ENCODE assay signal across 8 cellular contexts in the genomic region with DNA sequence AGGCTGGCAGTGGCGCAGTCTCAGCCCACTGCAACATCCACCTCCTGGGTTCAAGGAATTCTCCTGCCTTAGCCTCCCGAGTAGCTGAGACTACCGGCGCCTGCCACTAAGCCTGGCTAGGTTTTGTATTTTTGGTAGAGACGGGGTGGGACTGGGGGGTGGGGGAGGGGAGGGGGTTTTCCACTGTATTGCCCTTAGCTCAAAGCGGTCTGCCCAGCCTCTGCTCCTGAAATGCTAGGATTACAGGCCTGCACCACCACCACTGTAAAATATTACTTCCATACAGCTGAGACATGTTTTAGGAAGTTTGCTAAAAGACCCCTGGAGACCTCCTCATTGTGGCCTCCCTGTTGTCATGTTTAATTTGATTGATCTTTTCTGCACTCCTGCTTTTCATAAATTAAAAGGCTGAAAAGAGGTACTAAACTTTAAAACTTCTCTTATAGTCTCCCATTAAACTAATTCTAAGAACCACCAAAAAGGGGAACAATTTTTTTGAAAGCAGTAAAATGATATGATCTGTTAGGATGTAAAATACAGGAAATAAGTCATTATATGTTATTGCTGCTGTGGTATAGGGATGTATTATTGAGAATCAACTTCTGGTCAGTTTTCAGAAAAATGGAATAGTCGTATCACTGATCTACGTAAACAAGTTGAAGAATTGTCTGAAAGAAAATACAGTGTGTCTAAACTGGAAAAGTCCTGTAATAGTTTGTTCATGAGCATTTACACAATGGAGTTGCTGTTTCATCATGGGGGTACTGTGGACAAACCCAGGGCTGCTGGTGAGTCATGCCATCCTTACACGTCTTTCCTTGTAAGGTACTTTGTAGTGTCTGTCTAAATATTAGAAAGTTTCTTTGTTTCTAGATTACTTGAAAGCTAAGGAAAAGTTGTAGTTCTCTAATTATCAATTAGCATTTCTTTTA.
DNase-seq lines count a peak whose midpoint lies in the region; ATAC-seq and TF ChIP-seq lines count a peak whose summit lies in the region.

No MANE protein-coding gene starts in this region.

- peaks cover 8% of the 10 kb centered on the region; the same call in 1 of the 2 replicates for H3K79me2 ChIP-seq in MM.1S (ENCODE audit: low read length)

- TF ChIP-seq CTCF in AG04450 (IDR thresholded peaks at IDR 0.05; ENCODE audit: low read depth, low read length) (no peak), MM.1S (IDR thresholded peaks at IDR 0.05; ENCODE audit: low read length) (no peak), lower lobe of right lung (IDR thresholded peaks at IDR 0.05) (no peak)

- H3K27me3 Mint-ChIP-seq in activated CD4-positive, alpha-beta memory T cell treated with anti-CD3 and anti-CD28 coated beads, Interleukin-2, amount 10 ng/mL, durations not matched to agents 7 days and 5 days: peaks cover 2% of the 10 kb centered on the region

- peak overlapping the region; percentile 48 for H3K27ac ChIP-seq in AG04450 (ENCODE audit: low read depth, low read length)
- peak overlapping the region; percentile 90 for H3K27ac ChIP-seq in HUES64 (ENCODE audit: low read depth, low read length)
- no peak overlapping the region for H3K27ac ChIP-seq in MM.1S (ENCODE audit: low read length)
- no peak overlapping the region for H3K27ac ChIP-seq in lower lobe of right lung

- H4K20me1 ChIP-seq in MM.1S (ENCODE audit: insufficient read depth, low read length): no peaks in the 10 kb centered on the region

- H3K4me1 ChIP-seq in HUES64 (ENCODE audit: insufficient read depth, low read length) (peaks cover 19% of the 10 kb centered on the region), MM.1S (ENCODE audit: low read length) (peaks cover 5% of the 10 kb centered on the region; the same call in 1 of the 2 replicates), lower lobe of right lung (peaks cover 17% of the 10 kb centered on the region)

- intact Hi-C loops in lower lobe of right lung (cut with DNase I): no loop called here

- DNase-seq in AG04450 (ENCODE audit: low read depth, low spot score) (peak; percentile 49), islet precursor cell (peak; percentile 69), MM.1S (no peak), MG63 (no peak), midbrain (lab: John Stamatoyannopoulos, UW) (no peak), lower lobe of right lung (no peak)
- DNase-seq in activated CD4-positive, alpha-beta memory T cell treated with anti-CD3 and anti-CD28 coated beads, Interleukin-2, amount 10 ng/mL, durations not matched to agents 7 days and 5 days: no peak

- H3K27me3 ChIP-seq in AG04450 (ENCODE audit: control insufficient read depth, insufficient read depth, low read length) (no peaks in the 10 kb centered on the region), HUES64 (ENCODE audit: insufficient read depth, low read length) (no peaks in the 10 kb centered on the region), MM.1S (replicated peaks; ENCODE audit: insufficient read depth, low read length) (no peaks in the 10 kb centered on the region), MG63 (no peaks in the 10 kb centered on the region), lower lobe of right lung (ENCODE audit: low read depth) (no peaks in the 10 kb centered on the region)

- H3K4me3 ChIP-seq in AG04450 (ENCODE audit: low read depth, low read length) (no peak overlapping the region), HUES64 (ENCODE audit: low read length) (peak overlapping the region; percentile 26), MM.1S (ENCODE audit: low read length) (no peak overlapping the region), MG63 (no peak overlapping the region), lower lobe of right lung (no peak overlapping the region)

- H2AFZ ChIP-seq in MM.1S (ENCODE audit: low read length): no peak overlapping the region

- H3K4me3 Mint-ChIP-seq in activated CD4-positive, alpha-beta memory T cell treated with anti-CD3 and anti-CD28 coated beads, Interleukin-2, amount 10 ng/mL, durations not matched to agents 7 days and 5 days: no peak overlapping the region

- H3K9ac ChIP-seq in HUES64 (ENCODE audit: low read depth, low read length) (peak overlapping the region; percentile 57), MM.1S (ENCODE audit: low read length) (no peak overlapping the region)

- peaks cover 5% of the 10 kb centered on the region for H3K36me3 Mint-ChIP-seq in activated CD4-positive, alpha-beta memory T cell treated with anti-CD3 and anti-CD28 coated beads, Interleukin-2, amount 10 ng/mL, durations not matched to agents 7 days and 5 days (ENCODE audit: low read depth)

- peaks cover 35% of the 10 kb centered on the region for H3K4me1 Mint-ChIP-seq in activated CD4-positive, alpha-beta memory T cell treated with anti-CD3 and anti-CD28 coated beads, Interleukin-2, amount 10 ng/mL, durations not matched to agents 7 days and 5 days

- H3K9me3 Mint-ChIP-seq in activated CD4-positive, alpha-beta memory T cell treated with anti-CD3 and anti-CD28 coated beads, Interleukin-2, amount 10 ng/mL, durations not matched to agents 7 days and 5 days: no peaks in the 10 kb centered on the region

- WGBS in HUES64: 56% methylated on average over 8 of the region's 9 CpGs

- peak overlapping the region; percentile 58 for H3K27ac Mint-ChIP-seq in activated CD4-positive, alpha-beta memory T cell treated with anti-CD3 and anti-CD28 coated beads, Interleukin-2, amount 10 ng/mL, durations not matched to agents 7 days and 5 days

- H3K4me2 ChIP-seq in MM.1S (ENCODE audit: low read depth, low read length): no peak overlapping the region

- no peaks in the 10 kb centered on the region for H3K9me2 ChIP-seq in MM.1S (replicated peaks; ENCODE audit: insufficient read depth, low read length)

- H3F3A ChIP-seq in MM.1S (ENCODE audit: insufficient read depth, low read length): 0 out of 2 replicates have a peak, but pooled peaks cover 4% of the 10 kb centered on the region

- ATAC-seq in lower lobe of right lung: no peak

- no peaks in the 10 kb centered on the region for H3K36me3 ChIP-seq in HUES64 (ENCODE audit: insufficient read depth, low read length)
- no peaks in the 10 kb centered on the region for H3K36me3 ChIP-seq in MM.1S (replicated peaks; ENCODE audit: insufficient read depth, low read length)
- no peaks in the 10 kb centered on the region for H3K36me3 ChIP-seq in MG63
- H3K36me3 ChIP-seq in lower lobe of right lung: no peaks in the 10 kb centered on the region

- CTCF ChIA-PET in AG04450 (lab: Charles Lee): no interaction called here
- CTCF ChIA-PET in activated CD4-positive, alpha-beta memory T cell treated with anti-CD3 and anti-CD28 coated beads, Interleukin-2, amount 10 ng/mL, durations not matched to agents 7 days and 5 days (lab: Charles Lee): interaction anchor here (0.6 kb wide), 2 partner anchors 7 to 311 kb away, joined by 3 read pairs; no protein-coding TSS in a partner anchor

- H3K9me3 ChIP-seq in AG04450 (ENCODE audit: control insufficient read depth, insufficient read depth, low read length) (no peaks in the 10 kb centered on the region), HUES64 (ENCODE audit: insufficient read depth, low read depth, low read length) (no peaks in the 10 kb centered on the region), MM.1S (replicated peaks; ENCODE audit: insufficient read depth, low read length) (no peaks in the 10 kb centered on the region), MG63 (no peaks in the 10 kb centered on the region), lower lobe of right lung (no peaks in the 10 kb centered on the region)

- POLR2A ChIA-PET in AG04450 (lab: Yijun Ruan, JAX): no interaction called here
- POLR2A ChIA-PET in activated CD4-positive, alpha-beta memory T cell treated with anti-CD3 and anti-CD28 coated beads, Interleukin-2, amount 10 ng/mL, durations not matched to agents 7 days and 5 days (lab: Charles Lee): interaction anchor here (2.0 kb wide), 1 partner anchor 12 kb away, joined by 9 read pairs; no protein-coding TSS in a partner anchor

Comparison
In these comparisons a context has a peak if more than half of its experiments do, and no peak if none do; other contexts are left out.
1. DNase-seq: peak in AG04450 (single experiment) and islet precursor cell (single experiment); none in activated CD4-positive, alpha-beta memory T cell treated with anti-CD3 and anti-CD28 coated beads, Interleukin-2, amount 10 ng/mL, durations not matched to agents 7 days and 5 days (single experiment), MM.1S (single experiment), MG63 (single experiment), midbrain (single experiment) and lower lobe of right lung (single experiment).
2. H3K27ac ChIP-seq: peak in AG04450 (single experiment) and HUES64 (single experiment); none in MM.1S (single experiment) and lower lobe of right lung (single experiment).